In the genomic region with DNA sequence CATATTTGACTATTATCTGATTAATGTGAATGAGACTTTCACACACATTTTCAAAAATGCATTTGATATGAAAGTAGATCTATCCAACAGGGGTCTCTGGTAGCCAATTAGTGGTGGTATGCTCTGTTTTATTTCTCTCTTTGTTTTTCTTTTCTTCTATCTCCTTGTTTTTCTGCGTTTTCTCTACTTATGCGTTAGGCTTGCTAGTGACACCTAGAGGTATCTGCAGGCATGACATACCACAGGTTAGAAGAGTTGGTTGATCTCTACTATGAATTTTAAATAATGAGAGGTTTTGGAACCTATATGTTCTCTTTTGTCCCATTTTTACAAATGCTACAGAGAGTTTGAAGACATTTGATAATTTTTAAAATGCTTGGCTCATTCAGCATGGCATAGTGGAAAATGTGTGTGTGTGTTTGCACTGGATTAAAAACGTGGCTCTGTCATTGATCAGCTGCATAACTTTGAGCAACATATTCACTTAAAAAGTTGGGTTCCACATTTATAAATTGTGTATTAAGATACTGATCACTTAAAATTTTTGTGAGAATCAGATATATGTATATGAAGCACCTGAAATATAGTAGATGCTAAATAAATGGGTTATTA, we compare ENCODE assay signal across 8 cellular contexts. TPM values are rescaled to one million over a fixed set of nuclear protein-coding genes. Genes with fewer than 3 reads are reported as not detected.
A peak's percentile ranks its signal among the peaks of the same experiment; 100 is the strongest.
DNase-seq lines count a peak whose midpoint lies in the region; ATAC-seq and TF ChIP-seq lines count a peak whose summit lies in the region.

No MANE protein-coding gene starts in this region.

- peak; percentile 68 for TF ChIP-seq CTCF in NB4 (IDR thresholded peaks at IDR 0.05; ENCODE audit: low read depth, low read length)
- TF ChIP-seq CTCF in astrocyte of the spinal cord (IDR thresholded peaks at IDR 0.05; ENCODE audit: low read depth, low read length) = peak; percentile 92

- in situ Hi-C loops in astrocyte of the spinal cord (cut with HindIII; ENCODE audit: low sequenced_read_pairs) = no loop called here

- H3K4me3 ChIP-seq in NB4 (ENCODE audit: low read depth, low read length) = no peak overlapping the region
- no peak overlapping the region for H3K4me3 ChIP-seq in astrocyte of the spinal cord (ENCODE audit: low read depth, low read length)

- DNase-seq in NCI-H2171 treated with DMSO at 0.1 percent for 48 hours (lab: John Stamatoyannopoulos, UW) (peak; percentile 0), NCI-H2171 (lab: John Stamatoyannopoulos, UW) (no peak), NB4 (ENCODE audit: low read depth) (peak; percentile 31), astrocyte of the spinal cord (ENCODE audit: low read depth, low spot score) (peak; percentile 75), left lobe of liver (ENCODE audit: low spot score) (no peak), UCSD-AML1 (lab: John Stamatoyannopoulos, UW; ENCODE audit: unreplicated experiment) (no peak)

- ATAC-seq in GM21825 (IDR thresholded peaks at IDR 0.05; ENCODE audit: unreplicated experiment) (peak; percentile 74), left lobe of liver (peak; percentile 82), HG03280 (IDR thresholded peaks at IDR 0.05; ENCODE audit: unreplicated experiment) (no peak)

- no peak for TF ChIP-seq POLR2A in NB4 (IDR thresholded peaks at IDR 0.05; ENCODE audit: extremely low read depth, insufficient read length)

RNA-seq across cellular contexts. Expression of gene PLXDC2, which starts 28.1 kb away (rescaled TPM):
- total RNA-seq in left lobe of liver = 5.0 TPM

Comparison
In these comparisons a context has a peak if more than half of its experiments do, and no peak if none do; other contexts are left out.
1. DNase-seq: peak in NCI-H2171 treated with DMSO at 0.1 percent for 48 hours (single experiment), NB4 (single experiment) and astrocyte of the spinal cord (single experiment); none in NCI-H2171 (single experiment), left lobe of liver (single experiment) and UCSD-AML1 (single experiment).